Comparison of ENCODE assay signal across 21 cellular contexts in genomic region chr16:47578573-47578972, GRCh38.
DNase-seq lines count a peak whose midpoint lies in the region; ATAC-seq and TF ChIP-seq lines count a peak whose summit lies in the region.
"Had no signal": no experiment of that assay in that cellular context is flagged by ENCODE, and none has a peak within 500 bp of the region (broad histone marks: within the 10 kb centered on the region; RNA-seq: fewer than 3 reads in every experiment).

No MANE protein-coding gene starts in this region.

- H3K56ac ChIP-seq in mesendoderm (ENCODE audit: low read length), result no peak overlapping the region

- H3K23ac ChIP-seq in mesendoderm (ENCODE audit: low read length), result no peak overlapping the region

- in situ Hi-C loops in GM23248 (cut with MboI), result no loop called here

- H2AK5ac ChIP-seq in mesendoderm (ENCODE audit: low read length), result no peak overlapping the region

- no peak overlapping the region for H3K4me3 ChIP-seq in GM23248
- no peak overlapping the region for H3K4me3 ChIP-seq in mesendoderm (ENCODE audit: low read length)
- H3K4me3 ChIP-seq in heart right ventricle, result no peak overlapping the region
- H3K4me3 ChIP-seq: esophagus muscularis mucosa, lower lobe of right lung, sigmoid colon, uterus had no signal

- no peaks in the 10 kb centered on the region for H3K27me3 Mint-ChIP-seq in central memory CD8-positive, alpha-beta T cell

- H3K27ac ChIP-seq in GM23248, result no peak overlapping the region
- no peak overlapping the region for H3K27ac ChIP-seq in mesendoderm (ENCODE audit: low read depth, low read length)
- no peak overlapping the region for H3K27ac ChIP-seq in heart right ventricle
- H3K27ac ChIP-seq: esophagus muscularis mucosa, lower lobe of right lung, sigmoid colon, uterus had no signal

- no peak overlapping the region for H2BK120ac ChIP-seq in mesendoderm (ENCODE audit: low read depth, low read length)

- H3K4me3 Mint-ChIP-seq in central memory CD8-positive, alpha-beta T cell, result no peak overlapping the region
- H3K4me3 Mint-ChIP-seq: immature natural killer cell had no signal

- no peak overlapping the region for H4K5ac ChIP-seq in mesendoderm (ENCODE audit: low read length)

- peaks cover 45% of the 10 kb centered on the region for H3K4me1 Mint-ChIP-seq in central memory CD8-positive, alpha-beta T cell

- no peak overlapping the region for H2AFZ ChIP-seq in GM23248

- no peaks in the 10 kb centered on the region for H4K20me1 ChIP-seq in GM23248 (ENCODE audit: insufficient read depth)

- H2BK15ac ChIP-seq in mesendoderm (replicated peaks; ENCODE audit: low read depth), result no peak overlapping the region

- H3K18ac ChIP-seq in mesendoderm (ENCODE audit: low read length), result no peak overlapping the region

- H3K4ac ChIP-seq in mesendoderm (ENCODE audit: low read depth, low read length), result no peak overlapping the region

- H2BK5ac ChIP-seq in mesendoderm (ENCODE audit: low read length), result no peak overlapping the region

- H3F3A ChIP-seq in GM23248 (ENCODE audit: insufficient read depth), result peaks cover 16% of the 10 kb centered on the region

- no peak for TF ChIP-seq CTCF in heart right ventricle (IDR thresholded peaks at IDR 0.05)

- no peaks in the 10 kb centered on the region for H3K9me3 Mint-ChIP-seq in central memory CD8-positive, alpha-beta T cell

- H3K9me3 ChIP-seq in GM23248 (ENCODE audit: low read depth), result no peaks in the 10 kb centered on the region
- no peaks in the 10 kb centered on the region for H3K9me3 ChIP-seq in heart right ventricle
- H3K9me3 ChIP-seq: esophagus muscularis mucosa, lower lobe of right lung, uterus had no signal

- H3K79me1 ChIP-seq in mesendoderm (ENCODE audit: low read length), result no peaks in the 10 kb centered on the region

- H3K79me2 ChIP-seq in GM23248 (ENCODE audit: insufficient read depth) (no peaks in the 10 kb centered on the region), mesendoderm (ENCODE audit: control insufficient read depth, insufficient read depth, low read length) (no peaks in the 10 kb centered on the region)

- H3K27ac Mint-ChIP-seq in central memory CD8-positive, alpha-beta T cell (ENCODE audit: low read depth), result peak overlapping the region; percentile 83
- H3K27ac Mint-ChIP-seq: immature natural killer cell had no signal

- ATAC-seq in central memory CD8-positive, alpha-beta T cell (replicated peaks; ENCODE audit: extremely low read depth, poor library complexity, severe bottlenecking), result no peak
- no peak for ATAC-seq in heart right ventricle
- ATAC-seq in GM21723 (IDR thresholded peaks at IDR 0.05; ENCODE audit: unreplicated experiment), result no peak
- ATAC-seq: HepG2, lower lobe of right lung had no signal

- H3K27me3 ChIP-seq in GM23248 (replicated peaks; ENCODE audit: insufficient read depth) (no peaks in the 10 kb centered on the region), mesendoderm (ENCODE audit: insufficient read depth, low read length, poor library complexity) (no peaks in the 10 kb centered on the region), heart right ventricle (no peaks in the 10 kb centered on the region)
- H3K27me3 ChIP-seq: esophagus muscularis mucosa, sigmoid colon, uterus had no signal

- H3K36me3 ChIP-seq in GM23248 (ENCODE audit: low read depth) (no peaks in the 10 kb centered on the region), mesendoderm (ENCODE audit: control insufficient read depth, insufficient read depth, low read length) (no peaks in the 10 kb centered on the region), heart right ventricle (peaks cover 0 to 24% (median 0%) of the 10 kb centered on the region in 9 donors)
- H3K36me3 ChIP-seq: lower lobe of right lung, sigmoid colon, uterus had no signal

- intact Hi-C loops in heart right ventricle (cut with DNase I), result no loop called here

- no peak overlapping the region for H3K9ac ChIP-seq in GM23248
- no peak overlapping the region for H3K9ac ChIP-seq in mesendoderm (ENCODE audit: low read length)

- no peak overlapping the region for H4K8ac ChIP-seq in mesendoderm (ENCODE audit: low read depth, low read length)

- DNase-seq in GM23248, result peak; percentile 31
- peak; percentile 40 for DNase-seq in NCI-H226
- DNase-seq in central memory CD8-positive, alpha-beta T cell (ENCODE audit: low spot score in 2 of 2), result no peak
- DNase-seq in mesendoderm, result peak; percentile 19
- no peak for DNase-seq in cerebellum (ENCODE audit: low spot score)
- no peak for DNase-seq in heart right ventricle
- DNase-seq: activated CD4-positive, alpha-beta T cell treated with anti-CD3 and anti-CD28 coated beads for 48 hours; activated CD8-positive, alpha-beta memory T cell treated with anti-CD3 and anti-CD28 coated beads, Interleukin-2, amount 50 U/mL, for 48 hours; activated naive CD4-positive, alpha-beta T cell; AML-193; COR-L47; immature natural killer cell; lower lobe of right lung; NCI-H1694 treated with DMSO at 0.1 percent for 48 hours; NCI-H446; sigmoid colon; stimulated activated CD4-positive, alpha-beta T cell treated with anti-CD3 and anti-CD28 coated beads, Interleukin-1b, Interleukin-23, amount 100 ng/mL, for 48 hours; uterus had no signal

- WGBS in GM23248 (ENCODE audit: low coverage in 1 of 2, low lambda C conversion rate in 2 of 2, missing lambda C conversion rate in 2 of 2), 2 experiments, result 43 to 60% methylated on average over 1 of the region's 1 CpG
- no CpG with 5 or more reads among the region's 1 CpG for WGBS in mesendoderm (ENCODE audit: extremely low coverage, insufficient coverage, low lambda C conversion rate)
- WGBS in heart right ventricle, 2 donors, result 97 to 98% methylated on average over 1 of the region's 1 CpG

- H3K36me3 Mint-ChIP-seq in central memory CD8-positive, alpha-beta T cell (ENCODE audit: insufficient read depth), result peaks cover 8% of the 10 kb centered on the region

- H3K4me1 ChIP-seq in GM23248 (ENCODE audit: insufficient read depth), result peaks cover 13% of the 10 kb centered on the region
- H3K4me1 ChIP-seq in mesendoderm (ENCODE audit: control insufficient read depth, low read depth, low read length), result no peaks in the 10 kb centered on the region
- H3K4me1 ChIP-seq in heart right ventricle, result peaks cover 0 to 11% (median 0%) of the 10 kb centered on the region in 9 donors
- H3K4me1 ChIP-seq: esophagus muscularis mucosa, lower lobe of right lung, sigmoid colon, uterus had no signal

- no peaks in the 10 kb centered on the region for H3K9me2 ChIP-seq in GM23248 (ENCODE audit: insufficient read depth)

- H3K4me2 ChIP-seq in GM23248 (ENCODE audit: unreplicated experiment) (no peak overlapping the region), mesendoderm (ENCODE audit: low read length) (no peak overlapping the region)

Comparison
In these comparisons a context has a peak if more than half of its experiments do, and no peak if none do; other contexts are left out.
1. DNase-seq: peak in GM23248 (single experiment), NCI-H226 (single experiment) and mesendoderm (single experiment); none in central memory CD8-positive, alpha-beta T cell (0 of 2), cerebellum (single experiment) and heart right ventricle (0 of 2).